In genomic region chr5:133251296-133252132, GRCh38 we compare ENCODE assay signal across 12 cellular contexts.
DNase-seq lines count a peak whose midpoint lies in the region; ATAC-seq, FAIRE-seq and TF ChIP-seq lines count a peak whose summit lies in the region.
"Had no signal": no experiment of that assay in that cellular context is flagged by ENCODE, and none has a peak within 500 bp of the region (broad histone marks: within the 10 kb centered on the region; RNA-seq: fewer than 3 reads in every experiment).

No MANE protein-coding gene starts in this region.

- no peaks in the 10 kb centered on the region for H3F3A ChIP-seq in PC-3 (ENCODE audit: low read length, unreplicated experiment)

- POLR2A ChIA-PET in PC-3 (lab: Charles Lee; ENCODE audit: unreplicated experiment) = no interaction called here

- no peak for TF ChIP-seq EP300 in ovary (IDR thresholded peaks at IDR 0.05)

- TF ChIP-seq POLR2A in ovary (IDR thresholded peaks at IDR 0.05) = no peak

- intact Hi-C loops in PC-3 (cut with micrococcal nuclease) = no loop called here
- intact Hi-C loops in ovary (cut with DNase I) = no loop called here
- intact Hi-C loops in tibial artery (cut with DNase I; ENCODE audit: low total_unique reads) = no loop called here

- H3K9me3 ChIP-seq in HUES48 (ENCODE audit: control insufficient read depth, insufficient read depth, low read length) = no peaks in the 10 kb centered on the region
- H3K9me3 ChIP-seq in PC-3 (ENCODE audit: low read length) = no peaks in the 10 kb centered on the region
- no peaks in the 10 kb centered on the region for H3K9me3 ChIP-seq in ovary
- H3K9me3 ChIP-seq in tibial artery = no peaks in the 10 kb centered on the region

- no peaks in the 10 kb centered on the region for H3K27me3 ChIP-seq in HUES48 (ENCODE audit: control insufficient read depth, insufficient read depth, low read length)
- no peaks in the 10 kb centered on the region for H3K27me3 ChIP-seq in PC-3 (ENCODE audit: low read length)
- H3K27me3 ChIP-seq in ovary = no peaks in the 10 kb centered on the region
- H3K27me3 ChIP-seq in tibial artery = no peaks in the 10 kb centered on the region

- FAIRE-seq in GM19239 (lab: Jason Lieb, UNC) = no peak

- no peaks in the 10 kb centered on the region for H3K9me2 ChIP-seq in PC-3 (replicated peaks; ENCODE audit: low read length)

- no peak for ATAC-seq in PC-3
- ATAC-seq in left lobe of liver = peak; percentile 58
- ATAC-seq: natural killer cell had no signal

- no peaks in the 10 kb centered on the region for H3K4me1 ChIP-seq in HUES48 (ENCODE audit: control insufficient read depth, insufficient read depth, low read length)
- peaks cover 17% of the 10 kb centered on the region for H3K4me1 ChIP-seq in PC-3 (ENCODE audit: insufficient read depth, low read length)
- H3K4me1 ChIP-seq in ovary (ENCODE audit: insufficient read depth) = no peaks in the 10 kb centered on the region
- no peaks in the 10 kb centered on the region for H3K4me1 ChIP-seq in tibial artery

- CTCF ChIA-PET in PC-3 (lab: Charles Lee) = no interaction called here

- no peak overlapping the region for H2AFZ ChIP-seq in PC-3 (ENCODE audit: low read length)

- H3K79me2 ChIP-seq in PC-3 (ENCODE audit: low read length) = no peaks in the 10 kb centered on the region

- H3K36me3 ChIP-seq in HUES48 (ENCODE audit: control insufficient read depth, insufficient read depth, low read length) = no peaks in the 10 kb centered on the region
- no peaks in the 10 kb centered on the region for H3K36me3 ChIP-seq in PC-3 (ENCODE audit: low read depth, low read length)
- H3K36me3 ChIP-seq in ovary = no peaks in the 10 kb centered on the region
- no peaks in the 10 kb centered on the region for H3K36me3 ChIP-seq in tibial artery

- no peak overlapping the region for H3K4me2 ChIP-seq in PC-3 (ENCODE audit: low read length)

- DNase-seq in COR-L47 (lab: John Stamatoyannopoulos, UW) = peak; percentile 95
- peak; percentile 59 for DNase-seq in PC-3
- peak; percentile 64 for DNase-seq in left lobe of liver (ENCODE audit: low spot score)
- no peak for DNase-seq in activated CD8-positive, alpha-beta memory T cell treated with anti-CD3 and anti-CD28 coated beads, Interleukin-2, amount 50 U/mL, for 48 hours
- no peak for DNase-seq in ovary
- no peak for DNase-seq in GM19239 (ENCODE audit: insufficient read length, low spot score)
- no peak for DNase-seq in tibial artery
- DNase-seq: activated CD4-positive, alpha-beta T cell treated with anti-CD3 and anti-CD28 coated beads for 1 hour; islet precursor cell; natural killer cell had no signal

- no peaks in the 10 kb centered on the region for H4K20me1 ChIP-seq in PC-3 (ENCODE audit: low read length)

- no TSS peak for BruUV-seq in PC-3 (replicated peaks; lab: Mats Ljungman, UMichigan)

- TF ChIP-seq CTCF in PC-3 (conservative IDR thresholded peaks at IDR 0.05; ENCODE audit: low read depth, low read length) = no peak
- no peak for TF ChIP-seq CTCF in ovary (IDR thresholded peaks at IDR 0.05)
- TF ChIP-seq CTCF in tibial artery (IDR thresholded peaks at IDR 0.05) = no peak

- H3K4me3 ChIP-seq in HUES48 (ENCODE audit: low read depth, low read length) = peak overlapping the region; percentile 22; the same call in 1 of the 2 replicates
- H3K4me3 ChIP-seq in PC-3 (ENCODE audit: low read length) = no peak overlapping the region
- no peak overlapping the region for H3K4me3 ChIP-seq in ovary
- H3K4me3 ChIP-seq in tibial artery = no peak overlapping the region

- no peak overlapping the region for H3K27ac ChIP-seq in HUES48 (ENCODE audit: low read depth, low read length)
- peak overlapping the region; percentile 30; the same call in 1 of the 2 replicates for H3K27ac ChIP-seq in PC-3 (ENCODE audit: low read length)
- no peak overlapping the region for H3K27ac ChIP-seq in ovary
- H3K27ac ChIP-seq in tibial artery = no peak overlapping the region
- H3K27ac ChIP-seq: C4-2B had no signal

- H3K9ac ChIP-seq in HUES48 (ENCODE audit: low read depth, low read length) (no peak overlapping the region), PC-3 (ENCODE audit: low read length) (no peak overlapping the region)

- 76 to 79% (median 76%) methylated on average over 16 of the region's 16 CpGs for WGBS in ovary, 3 donors

Comparison
In these comparisons a context has a peak if more than half of its experiments do, and no peak if none do; other contexts are left out.
1. DNase-seq: peak in COR-L47 (single experiment), PC-3 (single experiment) and left lobe of liver (single experiment); none in activated CD8-positive, alpha-beta memory T cell treated with anti-CD3 and anti-CD28 coated beads, Interleukin-2, amount 50 U/mL, for 48 hours (single experiment), ovary (0 of 5), GM19239 (single experiment) and tibial artery (0 of 2).